ENCODE assay signal across 14 cellular contexts in genomic region chr9:2934883-2935282, GRCh38.
DNase-seq lines count a peak whose midpoint lies in the region; ATAC-seq and TF ChIP-seq lines count a peak whose summit lies in the region.
"Had no signal": no experiment of that assay in that cellular context is flagged by ENCODE, and none has a peak within 500 bp of the region (broad histone marks: within the 10 kb centered on the region; RNA-seq: fewer than 3 reads in every experiment).

No MANE protein-coding gene starts in this region.

- no peaks in the 10 kb centered on the region for H3K79me1 ChIP-seq in trophoblast cell (ENCODE audit: low read length)

- H4K91ac ChIP-seq in trophoblast cell (ENCODE audit: low read depth, low read length) = no peak overlapping the region

- H3K18ac ChIP-seq in trophoblast cell (ENCODE audit: low read length) = no peak overlapping the region

- H3K9ac ChIP-seq in trophoblast cell (ENCODE audit: low read length) = no peak overlapping the region
- H3K9ac ChIP-seq: GM23248 had no signal

- no peak overlapping the region for H2BK12ac ChIP-seq in trophoblast cell (ENCODE audit: low read length)

- no peak overlapping the region for H2AK5ac ChIP-seq in trophoblast cell (ENCODE audit: low read length)

- no peak overlapping the region for H4K8ac ChIP-seq in trophoblast cell (ENCODE audit: low read depth, low read length)

- no peak for ATAC-seq in activated naive CD8-positive, alpha-beta T cell treated with anti-CD3 and anti-CD28 coated beads, Interleukin-2, amount 50 U/mL, for 24 hours

- H3K79me2 ChIP-seq in trophoblast cell (ENCODE audit: control insufficient read depth, insufficient read depth, low read length, poor library complexity) = no peaks in the 10 kb centered on the region

- H3K36me3 Mint-ChIP-seq in chondrocyte (ENCODE audit: low read depth) = no peaks in the 10 kb centered on the region
- no peaks in the 10 kb centered on the region for H3K36me3 Mint-ChIP-seq in activated naive CD8-positive, alpha-beta T cell treated with anti-CD3 and anti-CD28 coated beads, Interleukin-2, amount 50 U/mL, for 24 hours (ENCODE audit: low read depth)
- H3K36me3 Mint-ChIP-seq: CD4-positive, alpha-beta memory T cell had no signal

- H3K4me3 ChIP-seq in trophoblast cell (ENCODE audit: low read depth, low read length) = peak overlapping the region; percentile 33
- H3K4me3 ChIP-seq: GM23248 had no signal

- H3K4me3 Mint-ChIP-seq in chondrocyte (ENCODE audit: unreplicated experiment) = no peak overlapping the region
- H3K4me3 Mint-ChIP-seq in activated naive CD8-positive, alpha-beta T cell treated with anti-CD3 and anti-CD28 coated beads, Interleukin-2, amount 50 U/mL, for 24 hours = no peak overlapping the region
- H3K4me3 Mint-ChIP-seq: CD4-positive, alpha-beta memory T cell had no signal

- no CpG with 5 or more reads among the region's 7 CpGs for WGBS in trophoblast cell (ENCODE audit: extremely low coverage, insufficient coverage, insufficient read length)

- peak; percentile 40 for DNase-seq in NCI-H69 (lab: John Stamatoyannopoulos, UW)
- peak; percentile 84 for DNase-seq in chondrocyte (ENCODE audit: low spot score)
- DNase-seq in trophoblast cell = no peak
- no peak for DNase-seq in dedifferentiated amniotic fluid mesenchymal stem cell (ENCODE audit: extremely low spot score)
- no peak for DNase-seq in OCI-M1 (lab: John Stamatoyannopoulos, UW)
- DNase-seq in islet precursor cell = no peak
- no peak for DNase-seq in activated naive CD8-positive, alpha-beta T cell treated with anti-CD3 and anti-CD28 coated beads, Interleukin-2, amount 50 U/mL, for 24 hours
- DNase-seq: BE2C; Caco-2; CD4-positive, alpha-beta memory T cell; DND-41; GDM1; GM23248 had no signal

- H2AFZ ChIP-seq in trophoblast cell (ENCODE audit: insufficient read depth, low read length, poor library complexity) = no peak overlapping the region
- H2AFZ ChIP-seq: GM23248 had no signal

- H3K27me3 ChIP-seq in trophoblast cell (ENCODE audit: insufficient read depth, low read length) = no peaks in the 10 kb centered on the region
- H3K27me3 ChIP-seq: BE2C had no signal

- H3K9me3 ChIP-seq in trophoblast cell (ENCODE audit: insufficient read depth, low read depth, low read length) = no peaks in the 10 kb centered on the region
- H3K9me3 ChIP-seq: BE2C, Caco-2 had no signal

- no peak for TF ChIP-seq CTCF in chondrocyte (IDR thresholded peaks at IDR 0.05)

- H3K4me1 Mint-ChIP-seq in chondrocyte (ENCODE audit: low read depth) = no peaks in the 10 kb centered on the region
- no peaks in the 10 kb centered on the region for H3K4me1 Mint-ChIP-seq in activated naive CD8-positive, alpha-beta T cell treated with anti-CD3 and anti-CD28 coated beads, Interleukin-2, amount 50 U/mL, for 24 hours
- H3K4me1 Mint-ChIP-seq: CD4-positive, alpha-beta memory T cell had no signal

- no peak overlapping the region for H3K27ac ChIP-seq in trophoblast cell (ENCODE audit: low read depth, low read length)
- H3K27ac ChIP-seq: C4-2B, GM23248 had no signal

- no peaks in the 10 kb centered on the region for H3K36me3 ChIP-seq in trophoblast cell (ENCODE audit: control insufficient read depth in 1 of 2, insufficient read depth in 2 of 2, low read length in 2 of 2)
- H3K36me3 ChIP-seq: BE2C had no signal

- H3K23ac ChIP-seq in trophoblast cell (ENCODE audit: low read length) = no peak overlapping the region

- no peak overlapping the region for H2BK120ac ChIP-seq in trophoblast cell (ENCODE audit: insufficient read depth, low read length, poor library complexity)

- no peak overlapping the region for H2BK5ac ChIP-seq in trophoblast cell (ENCODE audit: low read depth, low read length, poor library complexity)

- H3K4me1 ChIP-seq in trophoblast cell (ENCODE audit: control insufficient read depth in 1 of 2, insufficient read depth in 2 of 2, low read length in 2 of 2) = no peaks in the 10 kb centered on the region
- H3K4me1 ChIP-seq: BE2C, Caco-2 had no signal

- no peak overlapping the region for H3K14ac ChIP-seq in trophoblast cell (ENCODE audit: low read length)

- no peak overlapping the region for H4K12ac ChIP-seq in trophoblast cell (ENCODE audit: low read depth, low read length)

- H3K27ac Mint-ChIP-seq in chondrocyte (ENCODE audit: unreplicated experiment) = no peak overlapping the region
- H3K27ac Mint-ChIP-seq in activated naive CD8-positive, alpha-beta T cell treated with anti-CD3 and anti-CD28 coated beads, Interleukin-2, amount 50 U/mL, for 24 hours = no peak overlapping the region
- H3K27ac Mint-ChIP-seq: CD4-positive, alpha-beta memory T cell had no signal

- peaks cover 24% of the 10 kb centered on the region for H3K27me3 Mint-ChIP-seq in chondrocyte (ENCODE audit: low read depth)
- peaks cover 7% of the 10 kb centered on the region for H3K27me3 Mint-ChIP-seq in activated naive CD8-positive, alpha-beta T cell treated with anti-CD3 and anti-CD28 coated beads, Interleukin-2, amount 50 U/mL, for 24 hours

- H3K4me2 ChIP-seq in trophoblast cell (ENCODE audit: low read length) = no peak overlapping the region

- no peak overlapping the region for H3K4ac ChIP-seq in trophoblast cell (ENCODE audit: low read depth, low read length)

- H3K9me3 Mint-ChIP-seq in chondrocyte (ENCODE audit: low read depth) = no peaks in the 10 kb centered on the region
- H3K9me3 Mint-ChIP-seq in activated naive CD8-positive, alpha-beta T cell treated with anti-CD3 and anti-CD28 coated beads, Interleukin-2, amount 50 U/mL, for 24 hours = no peaks in the 10 kb centered on the region
- H3K9me3 Mint-ChIP-seq: CD4-positive, alpha-beta memory T cell had no signal

Comparison
In these comparisons a context has a peak if more than half of its experiments do, and no peak if none do; other contexts are left out.
1. DNase-seq: peak in NCI-H69 (single experiment) and chondrocyte (single experiment); none in trophoblast cell (0 of 2), dedifferentiated amniotic fluid mesenchymal stem cell (single experiment), OCI-M1 (single experiment), islet precursor cell (single experiment) and activated naive CD8-positive, alpha-beta T cell treated with anti-CD3 and anti-CD28 coated beads, Interleukin-2, amount 50 U/mL, for 24 hours (single experiment).